Comparison of ENCODE assay signal across 13 cellular contexts in the genomic region with DNA sequence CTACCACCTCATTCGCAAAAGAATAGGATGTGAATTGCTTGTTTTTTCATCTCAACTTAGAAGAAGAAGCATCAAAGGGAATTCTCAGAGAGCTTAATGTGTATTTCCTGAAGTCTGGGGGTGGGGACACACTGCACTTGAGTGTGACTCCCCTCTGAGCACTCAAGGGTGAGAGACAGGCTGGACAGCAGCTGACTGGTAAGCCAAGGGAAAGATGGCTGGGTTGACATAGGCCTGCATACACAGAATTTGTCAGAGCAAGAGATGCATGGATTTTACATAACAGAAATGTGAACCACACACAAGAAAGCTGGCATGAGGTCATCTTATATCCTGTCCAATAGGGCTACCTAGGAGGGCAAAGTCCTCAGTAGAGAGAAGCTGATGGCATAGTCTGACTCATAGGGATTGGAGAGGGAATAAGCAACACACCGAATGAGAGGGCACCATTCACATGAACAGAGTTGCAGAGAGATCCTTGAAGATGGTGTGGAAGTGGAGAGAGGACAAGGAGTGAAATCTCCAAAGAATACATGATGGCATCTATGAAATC.
A peak's percentile ranks its signal among the peaks of the same experiment; 100 is the strongest.
DNase-seq lines count a peak whose midpoint lies in the region; ATAC-seq and TF ChIP-seq lines count a peak whose summit lies in the region.
"Had no signal": no experiment of that assay in that cellular context is flagged by ENCODE, and none has a peak within 500 bp of the region (broad histone marks: within the 10 kb centered on the region; RNA-seq: fewer than 3 reads in every experiment).

No MANE protein-coding gene starts in this region.

- DNase-seq in GM12865 (ENCODE audit: low read depth) (peak; percentile 12), RWPE2 (ENCODE audit: low spot score) (no peak), memory B cell (ENCODE audit: low spot score in 2 of 2) (no peak), NCI-H2196 treated with DMSO at 0.1 percent for 48 hours (lab: John Stamatoyannopoulos, UW; ENCODE audit: unreplicated experiment) (no peak), DMS79 (lab: John Stamatoyannopoulos, UW) (no peak), PC-9 (no peak)
- no peak for DNase-seq in stimulated activated CD4-positive, alpha-beta T cell treated with anti-CD3 and anti-CD28 coated beads, Interleukin-12 subunit alpha, Interleukin-12 subunit beta, amount 100 ng/mL, for 4 hours
- DNase-seq: activated naive CD4-positive, alpha-beta T cell treated with anti-CD3 and anti-CD28 coated beads, Interleukin-2, amount 10 ng/mL, durations not matched to agents 7 days and 5 days; stimulated activated CD4-positive, alpha-beta T cell treated with anti-CD3 and anti-CD28 coated beads, Interleukin-2, amount 100 ng/mL, for 48 hours; WERI-Rb-1 had no signal

- no peaks in the 10 kb centered on the region for H3K27me3 Mint-ChIP-seq in memory B cell
- H3K27me3 Mint-ChIP-seq: type B pancreatic cell had no signal

- H3K27ac Mint-ChIP-seq in memory B cell = peak overlapping the region; percentile 85
- H3K27ac Mint-ChIP-seq: activated naive CD4-positive, alpha-beta T cell treated with anti-CD3 and anti-CD28 coated beads, Interleukin-2, amount 10 ng/mL, durations not matched to agents 7 days and 5 days; type B pancreatic cell had no signal

- H3K9me3 Mint-ChIP-seq in memory B cell = no peaks in the 10 kb centered on the region
- H3K9me3 Mint-ChIP-seq: activated naive CD4-positive, alpha-beta T cell treated with anti-CD3 and anti-CD28 coated beads, Interleukin-2, amount 10 ng/mL, durations not matched to agents 7 days and 5 days; type B pancreatic cell had no signal

- H3K36me3 ChIP-seq in RWPE2 (ENCODE audit: low read depth) = no peaks in the 10 kb centered on the region
- no peaks in the 10 kb centered on the region for H3K36me3 ChIP-seq in PC-9 (ENCODE audit: low read depth)
- H3K36me3 ChIP-seq: WERI-Rb-1 had no signal

- H3F3A ChIP-seq in PC-9 (ENCODE audit: insufficient read depth, low read depth) = no peaks in the 10 kb centered on the region

- no peaks in the 10 kb centered on the region for H4K20me1 ChIP-seq in PC-9 (ENCODE audit: insufficient read depth)

- H3K27me3 ChIP-seq in RWPE2 (ENCODE audit: insufficient read depth, poor library complexity, severe bottlenecking) (no peaks in the 10 kb centered on the region), PC-9 (ENCODE audit: insufficient read depth, low read depth) (no peaks in the 10 kb centered on the region)

- no peaks in the 10 kb centered on the region for H3K79me2 ChIP-seq in PC-9 (ENCODE audit: low read depth)

- ATAC-seq in HG02588 (IDR thresholded peaks at IDR 0.05; ENCODE audit: unreplicated experiment) (peak; percentile 52), RWPE2 (ENCODE audit: low read depth) (peak; percentile 81), memory B cell (ENCODE audit: low read depth) (no peak)

- POLR2A ChIA-PET in PC-9 (lab: Charles Lee; ENCODE audit: unreplicated experiment) = no interaction called here

- CTCF ChIA-PET in PC-9 (lab: Charles Lee) = no interaction called here

- no peaks in the 10 kb centered on the region for H3K9me3 ChIP-seq in RWPE2 (ENCODE audit: severe bottlenecking)
- H3K9me3 ChIP-seq in PC-9 (ENCODE audit: insufficient read depth, low read depth) = no peaks in the 10 kb centered on the region

- H3K36me3 Mint-ChIP-seq in memory B cell = peaks cover 9% of the 10 kb centered on the region
- H3K36me3 Mint-ChIP-seq: activated naive CD4-positive, alpha-beta T cell treated with anti-CD3 and anti-CD28 coated beads, Interleukin-2, amount 10 ng/mL, durations not matched to agents 7 days and 5 days; type B pancreatic cell had no signal

- H3K27ac ChIP-seq in RWPE2 (ENCODE audit: poor library complexity, severe bottlenecking) = no peak overlapping the region
- no peak overlapping the region for H3K27ac ChIP-seq in PC-9
- H3K27ac ChIP-seq: epithelial cell of prostate, WERI-Rb-1 had no signal

- peak overlapping the region; percentile 30 for H3K4me3 Mint-ChIP-seq in memory B cell
- H3K4me3 Mint-ChIP-seq: activated naive CD4-positive, alpha-beta T cell treated with anti-CD3 and anti-CD28 coated beads, Interleukin-2, amount 10 ng/mL, durations not matched to agents 7 days and 5 days; type B pancreatic cell had no signal

- BruUV-seq in PC-9 (replicated peaks; lab: Mats Ljungman, UMichigan) = no TSS peak

- no peak overlapping the region for H3K4me2 ChIP-seq in PC-9

- peaks cover 44% of the 10 kb centered on the region for H3K4me1 Mint-ChIP-seq in memory B cell

- TF ChIP-seq CTCF in GM12865 (IDR thresholded peaks at IDR 0.05; ENCODE audit: insufficient read depth, low read depth, low read length, missing control alignments) = no peak
- TF ChIP-seq CTCF in RWPE2 (IDR thresholded peaks at IDR 0.05; ENCODE audit: poor library complexity, severe bottlenecking) = no peak
- TF ChIP-seq CTCF in PC-9 (conservative IDR thresholded peaks at IDR 0.05) = no peak

- H3K4me1 ChIP-seq in RWPE2 (ENCODE audit: insufficient read depth, poor library complexity, severe bottlenecking) (no peaks in the 10 kb centered on the region), PC-9 (replicated peaks; ENCODE audit: insufficient read depth) (no peaks in the 10 kb centered on the region)

- H3K9me2 ChIP-seq in PC-9 (ENCODE audit: insufficient read depth) = no peaks in the 10 kb centered on the region

- no peak overlapping the region for H2AFZ ChIP-seq in PC-9

- intact Hi-C loops in PC-9 (cut with micrococcal nuclease; ENCODE audit: unreplicated experiment) = no loop called here

- H3K4me3 ChIP-seq in GM12865 (ENCODE audit: low read depth, low read length) (no peak overlapping the region), RWPE2 (ENCODE audit: severe bottlenecking) (no peak overlapping the region), PC-9 (no peak overlapping the region)
